8 cellular contexts compared by ENCODE assay signal in the genomic region with DNA sequence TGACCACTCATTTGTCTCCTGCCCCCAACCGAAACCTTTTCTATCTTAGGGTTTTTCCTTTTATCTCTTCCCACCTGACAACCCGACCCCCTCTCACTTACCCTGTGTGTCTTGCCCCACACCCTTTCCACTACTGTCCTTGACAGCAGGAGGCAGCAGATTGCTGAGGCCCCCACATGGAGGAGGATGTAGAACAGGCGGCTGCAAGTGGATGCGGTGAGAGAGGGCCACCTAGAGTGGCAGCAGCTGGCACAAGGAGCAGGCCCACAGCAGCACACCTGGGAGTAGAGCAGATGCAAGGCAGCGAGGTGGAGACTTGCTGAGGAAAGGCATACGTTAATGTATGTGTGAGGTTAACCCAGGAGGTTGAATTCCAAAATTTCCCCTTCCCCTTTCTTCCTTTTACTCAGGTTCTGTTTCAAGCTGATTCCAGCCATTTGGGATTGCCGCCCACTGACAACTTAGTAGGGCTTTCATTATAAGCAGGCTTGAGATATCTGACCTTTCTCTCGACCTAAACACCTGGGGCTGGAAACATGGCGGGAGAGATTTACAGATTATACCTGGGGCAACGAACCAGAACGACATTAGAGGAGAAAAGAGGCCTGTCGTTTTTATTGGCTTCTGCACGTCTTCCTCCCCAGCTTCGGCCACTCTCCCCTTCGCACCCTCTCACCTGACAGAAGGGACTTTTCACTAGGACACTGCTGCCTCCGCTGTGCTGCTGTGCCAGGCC. TPM values are rescaled to one million over a fixed set of nuclear protein-coding genes. Genes with fewer than 3 reads are reported as not detected.
A peak's percentile ranks its signal among the peaks of the same experiment; 100 is the strongest.
DNase-seq lines count a peak whose midpoint lies in the region; ATAC-seq and TF ChIP-seq lines count a peak whose summit lies in the region.

No MANE protein-coding gene starts in this region.

- DNase-seq in activated naive CD4-positive, alpha-beta T cell treated with anti-CD3 and anti-CD28 coated beads for 36 hours = no peak
- DNase-seq in activated naive CD4-positive, alpha-beta T cell treated with Interleukin-2 at 50 U/mL for 16 hours = no peak
- no peak for DNase-seq in T-helper 17 cell
- no peak for DNase-seq in type B pancreatic cell (ENCODE audit: extremely low spot score, unreplicated experiment)
- no peak for DNase-seq in NCI-H1105 (lab: John Stamatoyannopoulos, UW)
- DNase-seq in stimulated activated CD8-positive, alpha-beta memory T cell treated with anti-CD3 and anti-CD28 coated beads, Interleukin-4, amount 100 ng/mL, for 48 hours = no peak
- no peak for DNase-seq in activated CD4-positive, alpha-beta T cell treated with anti-CD3 and anti-CD28 coated beads for 48 hours

- no peaks in the 10 kb centered on the region for H3K9me3 Mint-ChIP-seq in activated naive CD4-positive, alpha-beta T cell treated with anti-CD3 and anti-CD28 coated beads for 36 hours
- H3K9me3 Mint-ChIP-seq in type B pancreatic cell = no peaks in the 10 kb centered on the region

- H3K36me3 Mint-ChIP-seq in activated naive CD4-positive, alpha-beta T cell treated with anti-CD3 and anti-CD28 coated beads for 36 hours (ENCODE audit: low read depth) = peaks cover 76% of the 10 kb centered on the region
- peaks cover 8% of the 10 kb centered on the region for H3K36me3 Mint-ChIP-seq in T-helper 17 cell (ENCODE audit: low read depth)
- peaks cover 49% of the 10 kb centered on the region for H3K36me3 Mint-ChIP-seq in type B pancreatic cell

- no peak for TF ChIP-seq CTCF in type B pancreatic cell (conservative IDR thresholded peaks at IDR 0.05)

- peaks cover 54% of the 10 kb centered on the region for H3K4me1 Mint-ChIP-seq in activated naive CD4-positive, alpha-beta T cell treated with anti-CD3 and anti-CD28 coated beads for 36 hours (ENCODE audit: low read depth)
- H3K4me1 Mint-ChIP-seq in T-helper 17 cell = peaks cover 37% of the 10 kb centered on the region
- H3K4me1 Mint-ChIP-seq in type B pancreatic cell (ENCODE audit: unreplicated experiment) = peaks cover 51% of the 10 kb centered on the region

- intact Hi-C loops in activated naive CD4-positive, alpha-beta T cell treated with anti-CD3 and anti-CD28 coated beads for 36 hours (cut with micrococcal nuclease) = no loop called here

- H3K27ac Mint-ChIP-seq in activated naive CD4-positive, alpha-beta T cell treated with anti-CD3 and anti-CD28 coated beads for 36 hours = peak overlapping the region; percentile 95
- peak overlapping the region; percentile 95 for H3K27ac Mint-ChIP-seq in T-helper 17 cell
- H3K27ac Mint-ChIP-seq in type B pancreatic cell = peak overlapping the region; percentile 92

- H3K27ac ChIP-seq in layer of hippocampus (ENCODE audit: low read depth, low read length) = peak overlapping the region; percentile 100

- H3K27me3 Mint-ChIP-seq in activated naive CD4-positive, alpha-beta T cell treated with anti-CD3 and anti-CD28 coated beads for 36 hours (ENCODE audit: low read depth) = no peaks in the 10 kb centered on the region
- H3K27me3 Mint-ChIP-seq in T-helper 17 cell = no peaks in the 10 kb centered on the region
- no peaks in the 10 kb centered on the region for H3K27me3 Mint-ChIP-seq in type B pancreatic cell

- no peaks in the 10 kb centered on the region for H3K27me3 ChIP-seq in layer of hippocampus (ENCODE audit: control insufficient read depth, insufficient read depth, low read length)

- CTCF ChIA-PET in activated naive CD4-positive, alpha-beta T cell treated with anti-CD3 and anti-CD28 coated beads for 36 hours (lab: Charles Lee) = interaction anchor here (1.4 kb wide), 1 partner anchor 28 kb away, joined by 4 read pairs; a partner anchor contains a TSS

- no peak overlapping the region for H3K4me3 Mint-ChIP-seq in activated naive CD4-positive, alpha-beta T cell treated with anti-CD3 and anti-CD28 coated beads for 36 hours
- H3K4me3 Mint-ChIP-seq in T-helper 17 cell (no peak overlapping the region), type B pancreatic cell (peak overlapping the region; percentile 66)

- no peak for ATAC-seq in T-helper 17 cell

- no peaks in the 10 kb centered on the region for H3K9me3 ChIP-seq in T-helper 17 cell (ENCODE audit: control insufficient read depth, low read length, poor library complexity, severe bottlenecking)

RNA-seq across cellular contexts. Expression of a gene that starts 0.6 kb away (rescaled TPM):
- under 1 TPM; 0.14 to 0.15 TPM for total RNA-seq in activated naive CD4-positive, alpha-beta T cell treated with anti-CD3 and anti-CD28 coated beads for 36 hours
- under 1 TPM in 1 of 2 donors, not detected in 1; 0.32 TPM for total RNA-seq in T-helper 17 cell
- total RNA-seq in type B pancreatic cell (ENCODE audit: low replicate concordance) = 0.14 and 0.17 TPM in 2 replicates

RNA-seq across cellular contexts. Expression of a gene that starts 1.0 kb away (rescaled TPM):
- 10 to 100 TPM; 19.6 to 21.1 TPM for total RNA-seq in activated naive CD4-positive, alpha-beta T cell treated with anti-CD3 and anti-CD28 coated beads for 36 hours
- total RNA-seq in T-helper 17 cell (10 to 100 TPM; 15.7 to 22.8 TPM), type B pancreatic cell (ENCODE audit: low replicate concordance) (14.9 and 17.2 TPM in 2 replicates)

RNA-seq across cellular contexts. Expression of a gene that starts 7.3 kb away (rescaled TPM):
- total RNA-seq in activated naive CD4-positive, alpha-beta T cell treated with anti-CD3 and anti-CD28 coated beads for 36 hours = 100 to 1,000 TPM; 781 to 808 TPM
- 100 to 1,000 TPM; 424 to 465 TPM for total RNA-seq in T-helper 17 cell
- total RNA-seq in type B pancreatic cell (ENCODE audit: low replicate concordance) = 805 and 910 TPM in 2 replicates

RNA-seq across cellular contexts. Expression of a gene that starts 22.6 kb away (rescaled TPM):
- 1 to 10 TPM; 1.0 to 1.2 TPM for total RNA-seq in activated naive CD4-positive, alpha-beta T cell treated with anti-CD3 and anti-CD28 coated beads for 36 hours
- total RNA-seq in T-helper 17 cell (under 1 TPM; 0.63 to 0.97 TPM), type B pancreatic cell (ENCODE audit: low replicate concordance) (4.1 and 9.8 TPM in 2 replicates)

RNA-seq across cellular contexts. Expression of a gene that starts 25.1 kb away (rescaled TPM):
- total RNA-seq in activated naive CD4-positive, alpha-beta T cell treated with anti-CD3 and anti-CD28 coated beads for 36 hours = 10 to 100 TPM; 28.5 to 28.7 TPM
- total RNA-seq in T-helper 17 cell (10 to 100 TPM in 1 of 2 donors, 1 to 10 TPM in 1; 8.9 to 12.1 TPM), type B pancreatic cell (ENCODE audit: low replicate concordance) (36.6 and 37.4 TPM in 2 replicates)
